In genomic region chr2:22854588-22854987, GRCh38 we compare ENCODE assay signal across 21 cellular contexts.
A peak's percentile ranks its signal among the peaks of the same experiment; 100 is the strongest.
DNase-seq lines count a peak whose midpoint lies in the region; ATAC-seq and TF ChIP-seq lines count a peak whose summit lies in the region.
"Had no signal": no experiment of that assay in that cellular context is flagged by ENCODE, and none has a peak within 500 bp of the region (broad histone marks: within the 10 kb centered on the region; RNA-seq: fewer than 3 reads in every experiment).

No MANE protein-coding gene starts in this region.

- H3K27ac ChIP-seq in angular gyrus (ENCODE audit: low read depth, low read length): peak overlapping the region; percentile 41
- H3K27ac ChIP-seq in substantia nigra (ENCODE audit: low read depth, low read length, poor library complexity, severe bottlenecking): peak overlapping the region; percentile 84
- H3K27ac ChIP-seq in RWPE1: no peak overlapping the region
- H3K27ac ChIP-seq: BLaER1, SK-N-MC had no signal

- POLR2A ChIA-PET in RWPE1 (lab: Yijun Ruan, JAX; ENCODE audit: low non-redundant PET): no interaction called here

- ATAC-seq in HG03039 (IDR thresholded peaks at IDR 0.05; ENCODE audit: unreplicated experiment): no peak
- no peak for ATAC-seq in GM19463 (IDR thresholded peaks at IDR 0.05; ENCODE audit: unreplicated experiment)
- ATAC-seq: Panc1 had no signal

- H3K27ac Mint-ChIP-seq in T-helper 2 cell treated with Interferon-gamma antibody and Interleukin-4, amounts not matched to agents 5 μg/mL and 100 μg/mL, for 36 hours: no peak overlapping the region
- H3K27ac Mint-ChIP-seq: CD4-positive, CD25-positive, alpha-beta regulatory T cell; HFFc6 had no signal

- TF ChIP-seq CTCF in RWPE1 (conservative IDR thresholded peaks at IDR 0.05; ENCODE audit: low read depth): no peak

- DNase-seq in globus pallidus (ENCODE audit: low spot score): peak; percentile 83
- peak; percentile 60 for DNase-seq in medulla oblongata (ENCODE audit: extremely low spot score)
- peak in 29 of 49 donors; percentile 0 to 55 (median 8) for DNase-seq in substantia nigra (lab: John Stamatoyannopoulos, UW)
- DNase-seq in RWPE1 (ENCODE audit: low spot score): no peak
- no peak for DNase-seq in T-helper 2 cell treated with Interferon-gamma antibody and Interleukin-4, amounts not matched to agents 5 μg/mL and 100 μg/mL, for 36 hours (ENCODE audit: low spot score)
- DNase-seq: CD4-positive, CD25-positive, alpha-beta regulatory T cell; GOT3; HFFc6; IMR-90; KG1; MG63; NCI-H1105 treated with DMSO at 0.1 percent for 48 hours; NCI-H2029; NCI-H446 treated with DMSO at 0.1 percent for 48 hours; SIG-M5 had no signal

- H3K4me1 Mint-ChIP-seq in T-helper 2 cell treated with Interferon-gamma antibody and Interleukin-4, amounts not matched to agents 5 μg/mL and 100 μg/mL, for 36 hours (ENCODE audit: low read depth): no peaks in the 10 kb centered on the region
- H3K4me1 Mint-ChIP-seq: CD4-positive, CD25-positive, alpha-beta regulatory T cell had no signal

- no peak overlapping the region for H3K4me3 Mint-ChIP-seq in T-helper 2 cell treated with Interferon-gamma antibody and Interleukin-4, amounts not matched to agents 5 μg/mL and 100 μg/mL, for 36 hours
- H3K4me3 Mint-ChIP-seq: CD4-positive, CD25-positive, alpha-beta regulatory T cell; HFFc6 had no signal

- CTCF ChIA-PET in RWPE1 (lab: Yijun Ruan, JAX): no interaction called here

- H3K27me3 Mint-ChIP-seq in T-helper 2 cell treated with Interferon-gamma antibody and Interleukin-4, amounts not matched to agents 5 μg/mL and 100 μg/mL, for 36 hours (ENCODE audit: low read depth): no peaks in the 10 kb centered on the region

- H3K9me3 Mint-ChIP-seq in T-helper 2 cell treated with Interferon-gamma antibody and Interleukin-4, amounts not matched to agents 5 μg/mL and 100 μg/mL, for 36 hours: no peaks in the 10 kb centered on the region

- no peaks in the 10 kb centered on the region for H3K36me3 Mint-ChIP-seq in T-helper 2 cell treated with Interferon-gamma antibody and Interleukin-4, amounts not matched to agents 5 μg/mL and 100 μg/mL, for 36 hours (ENCODE audit: low read depth)
- H3K36me3 Mint-ChIP-seq: CD4-positive, CD25-positive, alpha-beta regulatory T cell had no signal

Comparison
In these comparisons a context has a peak if more than half of its experiments do, and no peak if none do; other contexts are left out.
1. DNase-seq: peak in globus pallidus (single experiment), medulla oblongata (single experiment) and substantia nigra (29 of 49); none in RWPE1 (single experiment) and T-helper 2 cell treated with Interferon-gamma antibody and Interleukin-4, amounts not matched to agents 5 μg/mL and 100 μg/mL, for 36 hours (single experiment).